In genomic region chr14:36746907-36747306, GRCh38 we compare ENCODE assay signal across 4 cellular contexts.
A peak's percentile ranks its signal among the peaks of the same experiment; 100 is the strongest.
TF ChIP-seq lines count a peak whose summit lies in the region.

No MANE protein-coding gene starts in this region.

TF ChIP-seq in HepG2, 621 proteins besides CTCF, POLR2A, EP300 and RAD21:
- TF ChIP-seq KDM3A (CRISPR knock-in tag; IDR thresholded peaks at IDR 0.05; ENCODE audit: low read depth) (no peak), ZNF609 (CRISPR knock-in tag; IDR thresholded peaks at IDR 0.05; ENCODE audit: borderline replicate concordance) (no peak), NFE2L2 (IDR thresholded peaks at IDR 0.05; ENCODE audit: low read length) (peak; percentile 90; the same call in 1 of the 2 replicates), MAFK (conservative IDR thresholded peaks at IDR 0.05 in 1 of 2, IDR thresholded peaks at IDR 0.05 in 1 of 2; ENCODE audit: low read length in 2 of 2) (0 out of 4 replicates have a peak, but pooled peaks of 1 of the 2 experiments have one; percentile 11)

TF ChIP-seq in A549, 52 proteins besides CTCF, POLR2A, EP300 and RAD21:
- no peak for TF ChIP-seq CEBPB (IDR thresholded peaks at IDR 0.05)
- TF ChIP-seq ZNF302 (CRISPR knock-in tag; IDR thresholded peaks at IDR 0.05), result no peak
- TF ChIP-seq BCL3 (IDR thresholded peaks at IDR 0.05), result no peak
- TF ChIP-seq TFCP2L1 (CRISPR knock-in tag; IDR thresholded peaks at IDR 0.05), result no peak
- peak; percentile 27 for TF ChIP-seq MAFK (IDR thresholded peaks at IDR 0.05; ENCODE audit: partially characterized antibody)
- no peak for TF ChIP-seq KDM1A (IDR thresholded peaks at IDR 0.05; ENCODE audit: low read depth)
- TF ChIP-seq HOXB13 (CRISPR knock-in tag; IDR thresholded peaks at IDR 0.05; ENCODE audit: low read depth), result no peak
- peak; percentile 79 for TF ChIP-seq NFE2L2 (conservative IDR thresholded peaks at IDR 0.05; ENCODE audit: low read length)
- no peak for TF ChIP-seq RARB (CRISPR knock-in tag; IDR thresholded peaks at IDR 0.05)
- no peak for TF ChIP-seq RCOR1 (IDR thresholded peaks at IDR 0.05; ENCODE audit: low read depth, low read length)
- no peak for TF ChIP-seq JUNB (IDR thresholded peaks at IDR 0.05)
- TF ChIP-seq JUN (IDR thresholded peaks at IDR 0.05), result no peak
- no peak for TF ChIP-seq HDAC2 (IDR thresholded peaks at IDR 0.05)
- no peak for TF ChIP-seq GATA3 (IDR thresholded peaks at IDR 0.05; ENCODE audit: borderline replicate concordance)
- TF ChIP-seq EHMT2 (IDR thresholded peaks at IDR 0.05; ENCODE audit: low read depth), result no peak

TF ChIP-seq in IMR-90, 13 proteins besides CTCF, POLR2A, EP300 and RAD21:
- peak; percentile 48; the same call in 1 of the 2 replicates for TF ChIP-seq NFE2L2 (IDR thresholded peaks at IDR 0.05; ENCODE audit: low read depth, low read length)
- TF ChIP-seq MXI1 (IDR thresholded peaks at IDR 0.05; ENCODE audit: borderline replicate concordance, low read depth, low read length), result no peak

TF ChIP-seq in K562, 482 proteins besides CTCF, POLR2A, EP300 and RAD21:
- TF ChIP-seq HMGN3 (IDR thresholded peaks at IDR 0.05; ENCODE audit: borderline replicate concordance, extremely low read depth, insufficient read length, low read depth, low read length) (no peak), ZNF316 (IDR thresholded peaks at IDR 0.05) (peak; percentile 29; the same call in 1 of the 2 replicates), COPS2 (conservative IDR thresholded peaks at IDR 0.05) (no peak), NFE2L1 (tag; IDR thresholded peaks at IDR 0.05; ENCODE audit: borderline replicate concordance, low read depth) (peak; percentile 20; the same call in 1 of the 2 replicates)
TF ChIP-seq in K562: peak in this region for 2.
